Comparison of ENCODE assay signal across 8 cellular contexts in the genomic region with DNA sequence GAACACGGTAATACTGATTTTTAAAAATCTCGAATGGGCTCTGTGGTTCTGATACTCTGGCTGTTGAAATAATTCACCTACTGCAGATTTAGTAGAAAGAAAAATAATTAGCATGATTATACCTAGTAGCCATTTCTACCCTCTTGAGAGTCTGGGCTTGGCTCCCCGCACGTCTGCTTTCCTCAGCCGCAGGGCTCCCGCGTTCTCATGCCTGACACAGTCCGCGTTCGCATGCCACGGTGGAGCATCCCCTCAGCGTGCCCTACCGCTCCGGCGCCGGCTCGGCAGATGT. TPM values are rescaled to one million over a fixed set of nuclear protein-coding genes. Genes with fewer than 3 reads are reported as not detected.
DNase-seq lines count a peak whose midpoint lies in the region; ATAC-seq and TF ChIP-seq lines count a peak whose summit lies in the region.

No MANE protein-coding gene starts in this region.

- in situ Hi-C loops in Panc1 (cut with HindIII; ENCODE audit: low pct_unique_long_range_greater_than_20kb, low sequenced_read_pairs), result no loop called here

- DNase-seq in Panc1 (ENCODE audit: low read depth, low spot score) (no peak), epithelial cell of prostate (ENCODE audit: low read depth, low spot score) (no peak), ovary (no peak), GM03348 (ENCODE audit: low spot score) (no peak), DMS 273 (lab: John Stamatoyannopoulos, UW; ENCODE audit: unreplicated experiment) (no peak)
- no peak for DNase-seq in stimulated activated CD4-positive, alpha-beta T cell treated with anti-CD3 and anti-CD28 coated beads, Interleukin-4, amount 100 ng/mL, for 4 hours

- H3K27ac ChIP-seq in DOHH2 (ENCODE audit: low read depth, low read length) (peak overlapping the region; percentile 83), Panc1 (ENCODE audit: low read length) (peak overlapping the region; percentile 85), epithelial cell of prostate (peak overlapping the region; percentile 99), ovary (peak overlapping the region; percentile 97 to 99)

- H3F3A ChIP-seq in DOHH2 (ENCODE audit: control insufficient read depth, insufficient read depth), result peaks cover 15% of the 10 kb centered on the region

- peaks cover 52% of the 10 kb centered on the region for H3K79me2 ChIP-seq in DOHH2 (ENCODE audit: control insufficient read depth, low read length)

- TF ChIP-seq CTCF in DOHH2 (IDR thresholded peaks at IDR 0.05; ENCODE audit: low read depth, low read length, poor library complexity, severe bottlenecking) (no peak), Panc1 (IDR thresholded peaks at IDR 0.05) (no peak), ovary (IDR thresholded peaks at IDR 0.05) (no peak)

- H3K4me1 ChIP-seq in DOHH2 (ENCODE audit: control insufficient read depth, low read length), result peaks cover 10% of the 10 kb centered on the region
- H3K4me1 ChIP-seq in Panc1 (ENCODE audit: control insufficient read depth, insufficient read depth, low read length), result peaks cover 7% of the 10 kb centered on the region; the same call in 1 of the 2 replicates
- H3K4me1 ChIP-seq in ovary (ENCODE audit: insufficient read depth), result peaks cover 5% of the 10 kb centered on the region

- H4K20me1 ChIP-seq in DOHH2 (ENCODE audit: control insufficient read depth, insufficient read depth, low read depth, low read length), result peaks cover 16% of the 10 kb centered on the region

- H3K9me3 ChIP-seq in DOHH2 (ENCODE audit: control insufficient read depth, insufficient read depth, low read length), result no peaks in the 10 kb centered on the region
- no peaks in the 10 kb centered on the region for H3K9me3 ChIP-seq in Panc1 (ENCODE audit: control insufficient read depth, insufficient read depth, low read depth, low read length)
- no peaks in the 10 kb centered on the region for H3K9me3 ChIP-seq in ovary

- H3K36me3 ChIP-seq in DOHH2 (ENCODE audit: control insufficient read depth, low read length) (peaks cover 40% of the 10 kb centered on the region), Panc1 (ENCODE audit: control insufficient read depth, insufficient read depth, low read length) (peaks cover 17% of the 10 kb centered on the region), ovary (no peaks in the 10 kb centered on the region)

- H3K27me3 ChIP-seq in DOHH2 (ENCODE audit: control insufficient read depth, low read length) (no peaks in the 10 kb centered on the region), Panc1 (ENCODE audit: control insufficient read depth, insufficient read depth, low read length) (no peaks in the 10 kb centered on the region), ovary (no peaks in the 10 kb centered on the region)

- H3K4me2 ChIP-seq in DOHH2 (ENCODE audit: low read length), result peak overlapping the region; percentile 70

- ATAC-seq in Panc1, result no peak
- ATAC-seq in HG03135 (IDR thresholded peaks at IDR 0.05; ENCODE audit: unreplicated experiment), result no peak

- 0 to 1% (median 0%) methylated on average over 11 to 17 of the region's 17 CpGs for WGBS in ovary, 3 donors

- TF ChIP-seq POLR2A in ovary (IDR thresholded peaks at IDR 0.05), result no peak

- H3K9me2 ChIP-seq in DOHH2 (replicated peaks; ENCODE audit: control insufficient read depth, low read length), result no peaks in the 10 kb centered on the region

- CTCF ChIA-PET in Panc1 (lab: Charles Lee), result no interaction called here

- no peak for TF ChIP-seq EP300 in ovary (IDR thresholded peaks at IDR 0.05)

- intact Hi-C loops in Panc1 (cut with micrococcal nuclease; ENCODE audit: unreplicated experiment) (no loop called here), ovary (cut with DNase I) (loop anchor here in 1 of 4 donors (10.0 kb wide), 1 partner anchor 218 kb away; a partner anchor contains a TSS)

- BruUV-seq in Panc1 (replicated peaks; lab: Mats Ljungman, UMichigan), result no TSS peak

- H3K4me3 ChIP-seq in DOHH2 (ENCODE audit: low read length), result peak overlapping the region; percentile 76
- peak overlapping the region; percentile 98 for H3K4me3 ChIP-seq in Panc1 (ENCODE audit: low read depth in 2 of 2, low read length in 2 of 2)
- H3K4me3 ChIP-seq in ovary, result peak overlapping the region; percentile 96

- POLR2A ChIA-PET in Panc1 (lab: Charles Lee), result no interaction called here

RNA-seq across cellular contexts. Expression of a gene that starts 0.9 kb away (rescaled TPM):
- 54.4 TPM for total RNA-seq in Panc1 (2021; ENCODE audit: unreplicated experiment)
- 23.9 TPM for polyA plus RNA-seq in Panc1 (2012; ENCODE audit: insufficient read length)
- total RNA-seq in ovary, result 100 to 1,000 TPM in 2 of 7 donors, 10 to 100 TPM in 5; 78.2 to 124 (median 96.1) TPM
- polyA plus RNA-seq in ovary, result 10 to 100 TPM; 63.7 to 68.4 TPM
